27 cellular contexts compared by ENCODE assay signal in the genomic region with DNA sequence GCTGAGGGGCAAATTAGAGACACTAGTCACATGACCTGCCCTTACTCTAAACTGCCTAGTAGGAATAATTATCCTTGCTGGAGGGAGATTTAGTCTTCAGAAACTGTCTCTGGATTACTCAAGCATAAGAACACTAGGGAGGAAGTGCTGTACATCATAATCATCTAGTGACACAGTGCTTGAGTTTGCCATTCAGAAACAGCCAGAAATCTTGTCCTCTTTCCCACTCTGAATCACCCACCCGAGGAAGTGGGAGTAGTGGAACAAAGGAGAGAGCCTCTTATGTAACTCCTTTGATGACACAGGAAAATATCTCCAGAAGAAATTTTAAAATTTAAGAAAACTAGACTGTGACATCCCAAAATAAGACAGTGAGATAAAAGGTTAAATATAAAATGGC.
"Had no signal": no experiment of that assay in that cellular context is flagged by ENCODE, and none has a peak within 500 bp of the region (broad histone marks: within the 10 kb centered on the region; RNA-seq: fewer than 3 reads in every experiment).

No MANE protein-coding gene starts in this region.

- H3K27ac ChIP-seq: colonic mucosa, esophagus muscularis mucosa, foreskin keratinocyte, left lung, lower lobe of right lung, neutrophil, psoas muscle, right lobe of liver, testis, tibial artery had no signal

- H3K27ac Mint-ChIP-seq: dendritic cell treated with granulocyte-macrophage colony-stimulating factor and Interleukin-4, amounts not matched to agents 40 ng/mL and 50 ng/mL, for 4 days; endodermal cell; immature natural killer cell; natural killer cell treated with Interleukin-12 subunit alpha and Interleukin-12 subunit beta and Interleukin-15 and Interleukin-18, amount 100 ng/mL, for 72 hours; stimulated activated naive CD8-positive, alpha-beta T cell treated with anti-CD3 and anti-CD28 coated beads, Interleukin-15, amount 100 ng/mL, for 72 hours; type B pancreatic cell had no signal

- H3K4me3 Mint-ChIP-seq: central memory CD8-positive, alpha-beta T cell; dendritic cell treated with granulocyte-macrophage colony-stimulating factor and Interleukin-4, amounts not matched to agents 40 ng/mL and 50 ng/mL, for 4 days; endodermal cell; immature natural killer cell; natural killer cell treated with Interleukin-12 subunit alpha and Interleukin-12 subunit beta and Interleukin-15 and Interleukin-18, amount 100 ng/mL, for 72 hours; neural crest cell; stimulated activated naive CD8-positive, alpha-beta T cell treated with anti-CD3 and anti-CD28 coated beads, Interleukin-15, amount 100 ng/mL, for 72 hours; type B pancreatic cell had no signal

- H3K4me3 ChIP-seq: colonic mucosa, esophagus muscularis mucosa, left lung, lower lobe of right lung, psoas muscle, right lobe of liver, testis, tibial artery had no signal

- DNase-seq: colonic mucosa; effector CD8-positive, alpha-beta T cell; endodermal cell; glutamatergic neuron; immature natural killer cell; left lung; lower lobe of right lung; psoas muscle; retina; right lobe of liver; small intestine; stimulated activated CD4-positive, alpha-beta T cell treated with anti-CD3 and anti-CD28 coated beads, Interleukin-12 subunit alpha, Interleukin-12 subunit beta, amount 100 ng/mL, for 4 hours; stimulated activated CD4-positive, alpha-beta T cell treated with anti-CD3 and anti-CD28 coated beads, Interleukin-1b, Interleukin-23, amount 100 ng/mL, for 48 hours; stimulated activated CD4-positive, alpha-beta T cell treated with anti-CD3 and anti-CD28 coated beads, Interleukin-4, amount 100 ng/mL, for 1 hour; stimulated activated CD8-positive, alpha-beta memory T cell treated with anti-CD3 and anti-CD28 coated beads, Interleukin-4, amount 100 ng/mL, for 48 hours; stimulated activated naive CD4-positive, alpha-beta T cell; stimulated activated naive CD8-positive, alpha-beta T cell treated with anti-CD3 and anti-CD28 coated beads, Interleukin-15, amount 100 ng/mL, for 72 hours; testis; tibial artery had no signal

- H3K4me1 Mint-ChIP-seq: central memory CD8-positive, alpha-beta T cell; immature natural killer cell; stimulated activated naive CD8-positive, alpha-beta T cell treated with anti-CD3 and anti-CD28 coated beads, Interleukin-15, amount 100 ng/mL, for 72 hours had no signal

- H3K9me3 Mint-ChIP-seq: central memory CD8-positive, alpha-beta T cell; dendritic cell treated with granulocyte-macrophage colony-stimulating factor and Interleukin-4, amounts not matched to agents 40 ng/mL and 50 ng/mL, for 4 days; endodermal cell; natural killer cell treated with Interleukin-12 subunit alpha and Interleukin-12 subunit beta and Interleukin-15 and Interleukin-18, amount 100 ng/mL, for 72 hours; stimulated activated naive CD8-positive, alpha-beta T cell treated with anti-CD3 and anti-CD28 coated beads, Interleukin-15, amount 100 ng/mL, for 72 hours; type B pancreatic cell had no signal

- H3K27me3 Mint-ChIP-seq: central memory CD8-positive, alpha-beta T cell; dendritic cell treated with granulocyte-macrophage colony-stimulating factor and Interleukin-4, amounts not matched to agents 40 ng/mL and 50 ng/mL, for 4 days; stimulated activated naive CD8-positive, alpha-beta T cell treated with anti-CD3 and anti-CD28 coated beads, Interleukin-15, amount 100 ng/mL, for 72 hours had no signal

- H3K36me3 Mint-ChIP-seq: immature natural killer cell; natural killer cell treated with Interleukin-12 subunit alpha and Interleukin-12 subunit beta and Interleukin-15 and Interleukin-18, amount 100 ng/mL, for 72 hours; type B pancreatic cell had no signal

- ATAC-seq: foreskin keratinocyte; left lung; lower lobe of right lung; natural killer cell treated with Interleukin-12 subunit alpha and Interleukin-12 subunit beta and Interleukin-15 and Interleukin-18, amount 100 ng/mL, for 72 hours; psoas muscle; right lobe of liver; stimulated activated naive CD8-positive, alpha-beta T cell treated with anti-CD3 and anti-CD28 coated beads, Interleukin-15, amount 100 ng/mL, for 72 hours had no signal

- H3K36me3 ChIP-seq: colonic mucosa, esophagus muscularis mucosa, left lung, lower lobe of right lung, neutrophil, right lobe of liver, tibial artery had no signal

- H3K4me1 ChIP-seq: colonic mucosa, esophagus muscularis mucosa, foreskin keratinocyte, left lung, lower lobe of right lung, psoas muscle, right lobe of liver, testis, tibial artery had no signal

- H3K9me3 ChIP-seq: colonic mucosa, esophagus muscularis mucosa, left lung, lower lobe of right lung, neutrophil, psoas muscle, right lobe of liver, testis, tibial artery had no signal

- H3K27me3 ChIP-seq: colonic mucosa, esophagus muscularis mucosa, foreskin keratinocyte, left lung, neutrophil, right lobe of liver, testis, tibial artery had no signal
